ENCODE assay signal across 8 cellular contexts in genomic region chr1:33348676-33349080, GRCh38. TPM values are rescaled to one million over a fixed set of nuclear protein-coding genes. Genes with fewer than 3 reads are reported as not detected.
A peak's percentile ranks its signal among the peaks of the same experiment; 100 is the strongest.
DNase-seq lines count a peak whose midpoint lies in the region; ATAC-seq and TF ChIP-seq lines count a peak whose summit lies in the region.

No MANE protein-coding gene starts in this region.

- H3K27ac ChIP-seq in iPS-20b (ENCODE audit: low read length): no peak overlapping the region

- H3K4me3 Mint-ChIP-seq in IgD-negative memory B cell: peak overlapping the region; percentile 75 to 97 (median 94)
- peak overlapping the region; percentile 85 for H3K4me3 Mint-ChIP-seq in activated naive CD8-positive, alpha-beta T cell treated with anti-CD3 and anti-CD28 coated beads, Interleukin-2, amount 10 ng/mL, durations not matched to agents 7 days and 5 days

- H3K4me1 ChIP-seq in iPS-20b (ENCODE audit: insufficient read depth, low read length): peaks cover 32% of the 10 kb centered on the region; the same call in 1 of the 2 replicates

- CTCF ChIA-PET in AG04449 (lab: Yijun Ruan, JAX): interaction anchor here (1.0 to 3.6 kb wide), 4 partner anchors 41 to 122 kb away, joined by 3 to 13 read pairs (median 8); no protein-coding TSS in a partner anchor

- no peaks in the 10 kb centered on the region for H3K9me3 Mint-ChIP-seq in IgD-negative memory B cell
- no peaks in the 10 kb centered on the region for H3K9me3 Mint-ChIP-seq in activated naive CD8-positive, alpha-beta T cell treated with anti-CD3 and anti-CD28 coated beads, Interleukin-2, amount 10 ng/mL, durations not matched to agents 7 days and 5 days

- H3K27ac Mint-ChIP-seq in IgD-negative memory B cell: peak overlapping the region; percentile 9 to 67 (median 59)
- H3K27ac Mint-ChIP-seq in activated naive CD8-positive, alpha-beta T cell treated with anti-CD3 and anti-CD28 coated beads, Interleukin-2, amount 10 ng/mL, durations not matched to agents 7 days and 5 days: peak overlapping the region; percentile 92

- TF ChIP-seq CTCF in AG04449 (IDR thresholded peaks at IDR 0.05; ENCODE audit: insufficient read depth, low read length, missing control alignments): no peak

- H3K27me3 ChIP-seq in iPS-20b (ENCODE audit: insufficient read depth, low read length): peaks cover 95% of the 10 kb centered on the region

- no peaks in the 10 kb centered on the region for H3K27me3 Mint-ChIP-seq in IgD-negative memory B cell
- no peaks in the 10 kb centered on the region for H3K27me3 Mint-ChIP-seq in activated naive CD8-positive, alpha-beta T cell treated with anti-CD3 and anti-CD28 coated beads, Interleukin-2, amount 10 ng/mL, durations not matched to agents 7 days and 5 days

- ATAC-seq in activated naive CD8-positive, alpha-beta T cell treated with anti-CD3 and anti-CD28 coated beads, Interleukin-2, amount 10 ng/mL, durations not matched to agents 7 days and 5 days (ENCODE audit: low read depth): no peak

- H3K36me3 ChIP-seq in iPS-20b (ENCODE audit: insufficient read depth, low read depth, low read length): no peaks in the 10 kb centered on the region

- POLR2A ChIA-PET in AG04449 (lab: Yijun Ruan, JAX): interaction anchor here (0.7 to 1.9 kb wide), 2 partner anchors 10 to 739 kb away, joined by 3 to 8 read pairs; no protein-coding TSS in a partner anchor
- POLR2A ChIA-PET in activated naive CD8-positive, alpha-beta T cell treated with anti-CD3 and anti-CD28 coated beads, Interleukin-2, amount 10 ng/mL, durations not matched to agents 7 days and 5 days (lab: Charles Lee): interaction anchor here (1.2 kb wide), 1 partner anchor 13 kb away, joined by 3 read pairs; no protein-coding TSS in a partner anchor

- peak overlapping the region; percentile 77 for H3K4me3 ChIP-seq in AG04449 (ENCODE audit: low read depth, low read length)
- H3K4me3 ChIP-seq in iPS-20b (ENCODE audit: low read length): peak overlapping the region; percentile 80

- DNase-seq in AG04449 (ENCODE audit: low read depth, low spot score): no peak
- no peak for DNase-seq in activated naive CD8-positive, alpha-beta T cell treated with anti-CD3 and anti-CD28 coated beads, Interleukin-2, amount 10 ng/mL, durations not matched to agents 7 days and 5 days
- peak; percentile 25 to 29 for DNase-seq in stimulated activated CD4-positive, alpha-beta T cell treated with anti-CD3 and anti-CD28 coated beads, Interleukin-1b, Interleukin-23, amount 100 ng/mL, for 4 hours (ENCODE audit: low read depth in 2 of 2)
- DNase-seq in NCI-H748 treated with DMSO at 0.1 percent for 48 hours (lab: John Stamatoyannopoulos, UW): no peak
- DNase-seq in SKM-1 (lab: John Stamatoyannopoulos, UW; ENCODE audit: unreplicated experiment): no peak
- no peak for DNase-seq in inferior parietal cortex (ENCODE audit: extremely low spot score)

- H3K9ac ChIP-seq in iPS-20b (ENCODE audit: low read depth, low read length): peak overlapping the region; percentile 54; the same call in 1 of the 2 replicates

- no peaks in the 10 kb centered on the region for H3K36me3 Mint-ChIP-seq in IgD-negative memory B cell
- H3K36me3 Mint-ChIP-seq in activated naive CD8-positive, alpha-beta T cell treated with anti-CD3 and anti-CD28 coated beads, Interleukin-2, amount 10 ng/mL, durations not matched to agents 7 days and 5 days: peaks cover 19% of the 10 kb centered on the region

- peaks cover 20 to 37% (median 24%) of the 10 kb centered on the region in 3 donors for H3K4me1 Mint-ChIP-seq in IgD-negative memory B cell
- peaks cover 46% of the 10 kb centered on the region for H3K4me1 Mint-ChIP-seq in activated naive CD8-positive, alpha-beta T cell treated with anti-CD3 and anti-CD28 coated beads, Interleukin-2, amount 10 ng/mL, durations not matched to agents 7 days and 5 days

- H3K9me3 ChIP-seq in iPS-20b (ENCODE audit: insufficient read depth, low read depth, low read length): no peaks in the 10 kb centered on the region

RNA-seq across cellular contexts. Expression of gene A3GALT2, which starts 27.8 kb away (rescaled TPM):
- polyA plus RNA-seq in IgD-negative memory B cell: not detected
- total RNA-seq in activated naive CD8-positive, alpha-beta T cell treated with anti-CD3 and anti-CD28 coated beads, Interleukin-2, amount 10 ng/mL, durations not matched to agents 7 days and 5 days: under 1 TPM in 1 of 2 experiments, not detected in 1; 0.31 TPM

Comparison
In these comparisons a context has a peak if more than half of its experiments do, and no peak if none do; other contexts are left out.
1. DNase-seq: peak in stimulated activated CD4-positive, alpha-beta T cell treated with anti-CD3 and anti-CD28 coated beads, Interleukin-1b, Interleukin-23, amount 100 ng/mL, for 4 hours (2 of 2); none in AG04449 (single experiment), activated naive CD8-positive, alpha-beta T cell treated with anti-CD3 and anti-CD28 coated beads, Interleukin-2, amount 10 ng/mL, durations not matched to agents 7 days and 5 days (single experiment), NCI-H748 treated with DMSO at 0.1 percent for 48 hours (single experiment), SKM-1 (single experiment) and inferior parietal cortex (single experiment).